1 cellular context compared by ENCODE assay signal in the genomic region with DNA sequence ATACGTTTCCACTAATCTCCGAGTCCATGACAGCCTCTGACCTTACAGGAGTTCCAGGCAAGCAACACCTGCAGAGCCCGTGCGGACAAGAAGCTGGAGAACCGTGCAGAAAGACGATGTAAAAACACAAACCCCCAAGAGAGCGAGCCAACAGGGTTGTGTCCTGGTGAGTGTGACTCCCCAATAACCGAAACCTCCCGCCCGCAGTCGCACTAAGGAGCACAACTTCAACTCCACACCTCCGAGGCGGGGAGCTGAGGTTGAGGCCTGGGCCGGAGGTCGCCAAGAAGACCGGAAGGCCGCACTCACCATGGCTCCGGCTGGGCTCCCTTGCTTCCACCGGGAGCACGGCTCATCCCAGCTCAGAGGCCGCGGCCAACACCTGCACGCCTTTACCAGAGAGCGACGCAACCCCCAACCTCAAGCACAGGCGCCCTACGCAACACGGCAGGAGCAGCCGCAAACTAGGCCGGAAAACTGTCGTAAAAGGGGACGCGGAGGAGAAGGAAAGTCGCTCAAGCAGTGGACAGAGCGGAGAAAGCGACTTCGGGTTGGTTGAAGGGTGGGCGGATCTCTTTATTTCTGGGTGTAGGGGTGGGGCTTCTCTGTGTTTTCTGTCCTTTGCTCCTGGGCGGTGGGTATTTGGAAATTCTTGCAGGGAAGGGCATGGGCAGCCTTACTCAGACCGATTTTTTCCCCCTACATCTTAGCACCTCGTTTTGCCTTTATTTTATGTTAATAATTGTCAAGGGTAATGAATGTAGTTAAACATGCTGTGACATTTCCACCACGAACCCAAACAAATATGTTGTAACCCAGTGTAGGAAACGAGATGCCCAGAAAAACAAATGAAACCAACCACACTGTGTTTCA.
A peak's percentile ranks its signal among the peaks of the same experiment; 100 is the strongest.
TF ChIP-seq lines count a peak whose summit lies in the region.

A gene (minus strand): TSS at position 446 of the 873 bp plus-strand sequence. CDS start 134 bp downstream, at position 312.

TF ChIP-seq in HepG2, 621 proteins besides CTCF, POLR2A, EP300 and RAD21 (continued from another document and continues in another):
- TF ChIP-seq, protein P1, sequence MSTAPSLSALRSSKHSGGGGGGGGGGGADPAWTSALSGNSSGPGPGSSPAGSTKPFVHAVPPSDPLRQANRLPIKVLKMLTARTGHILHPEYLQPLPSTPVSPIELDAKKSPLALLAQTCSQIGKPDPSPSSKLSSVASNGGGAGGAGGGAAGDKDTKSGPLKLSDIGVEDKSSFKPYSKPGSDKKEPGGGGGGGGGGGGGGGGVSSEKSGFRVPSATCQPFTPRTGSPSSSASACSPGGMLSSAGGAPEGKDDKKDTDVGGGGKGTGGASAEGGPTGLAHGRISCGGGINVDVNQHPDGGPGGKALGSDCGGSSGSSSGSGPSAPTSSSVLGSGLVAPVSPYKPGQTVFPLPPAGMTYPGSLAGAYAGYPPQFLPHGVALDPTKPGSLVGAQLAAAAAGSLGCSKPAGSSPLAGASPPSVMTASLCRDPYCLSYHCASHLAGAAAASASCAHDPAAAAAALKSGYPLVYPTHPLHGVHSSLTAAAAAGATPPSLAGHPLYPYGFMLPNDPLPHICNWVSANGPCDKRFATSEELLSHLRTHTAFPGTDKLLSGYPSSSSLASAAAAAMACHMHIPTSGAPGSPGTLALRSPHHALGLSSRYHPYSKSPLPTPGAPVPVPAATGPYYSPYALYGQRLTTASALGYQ (CRISPR knock-in tag; IDR thresholded peaks at IDR 0.05), result 0 out of 2 replicates have a peak, but pooled peaks have one; percentile 30
- TF ChIP-seq, protein P2, sequence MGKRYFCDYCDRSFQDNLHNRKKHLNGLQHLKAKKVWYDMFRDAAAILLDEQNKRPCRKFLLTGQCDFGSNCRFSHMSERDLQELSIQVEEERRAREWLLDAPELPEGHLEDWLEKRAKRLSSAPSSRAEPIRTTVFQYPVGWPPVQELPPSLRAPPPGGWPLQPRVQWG (CRISPR knock-in tag; IDR thresholded peaks at IDR 0.05; ENCODE audit: borderline replicate concordance, low read depth), result no peak
- TF ChIP-seq SP4 (CRISPR knock-in tag; IDR thresholded peaks at IDR 0.05) (peak; percentile 90), ZNF776 (CRISPR knock-in tag; IDR thresholded peaks at IDR 0.05) (0 out of 2 replicates have a peak, but pooled peaks have one; percentile 63), ZNF468 (CRISPR knock-in tag; IDR thresholded peaks at IDR 0.05) (peak; percentile 71; the same call in 1 of the 2 replicates), ZNF430 (CRISPR knock-in tag; IDR thresholded peaks at IDR 0.05) (peak; percentile 92), KAT7 (CRISPR knock-in tag; IDR thresholded peaks at IDR 0.05; ENCODE audit: borderline replicate concordance) (peak; percentile 89), ZBTB38 (CRISPR knock-in tag; IDR thresholded peaks at IDR 0.05) (peak; percentile 58; the same call in 1 of the 2 replicates), BHLHE40 (IDR thresholded peaks at IDR 0.05; ENCODE audit: low read length) (peak; percentile 61; the same call in 1 of the 2 replicates), KLF16 (CRISPR knock-in tag; IDR thresholded peaks at IDR 0.05) (peak in 1 of 2 experiments; percentile 91; a peak in 2 of 4 replicates), ZNF850 (CRISPR knock-in tag; conservative IDR thresholded peaks at IDR 0.05) (0 out of 2 replicates have a peak, but pooled peaks have one; percentile 50), ZNF225 (CRISPR knock-in tag; IDR thresholded peaks at IDR 0.05) (peak; percentile 58; the same call in 1 of the 2 replicates), KLF15 (CRISPR knock-in tag; IDR thresholded peaks at IDR 0.05; ENCODE audit: borderline replicate concordance) (no peak), SNAI1 (CRISPR knock-in tag; IDR thresholded peaks at IDR 0.05; ENCODE audit: borderline replicate concordance) (peak; percentile 78; the same call in 1 of the 2 replicates), CEBPB (IDR thresholded peaks at IDR 0.05; ENCODE audit: borderline replicate concordance, low read depth, low read length) (peak; percentile 73), YEATS4 (CRISPR knock-in tag; IDR thresholded peaks at IDR 0.05; ENCODE audit: borderline replicate concordance) (peak; percentile 82; the same call in 1 of the 2 replicates), ATAD3A (CRISPR knock-in tag; IDR thresholded peaks at IDR 0.05) (no peak), NR1H2 (CRISPR knock-in tag; IDR thresholded peaks at IDR 0.05; ENCODE audit: borderline replicate concordance, low read depth) (peak; percentile 23; the same call in 1 of the 2 replicates), IKZF4 (CRISPR knock-in tag; IDR thresholded peaks at IDR 0.05; ENCODE audit: borderline replicate concordance, low read depth, not compliant biosample characterization) (no peak), PRMT3 (CRISPR knock-in tag; IDR thresholded peaks at IDR 0.05; ENCODE audit: borderline replicate concordance, low read depth) (peak; percentile 74; the same call in 1 of the 2 replicates)
- TF ChIP-seq, protein P3, sequence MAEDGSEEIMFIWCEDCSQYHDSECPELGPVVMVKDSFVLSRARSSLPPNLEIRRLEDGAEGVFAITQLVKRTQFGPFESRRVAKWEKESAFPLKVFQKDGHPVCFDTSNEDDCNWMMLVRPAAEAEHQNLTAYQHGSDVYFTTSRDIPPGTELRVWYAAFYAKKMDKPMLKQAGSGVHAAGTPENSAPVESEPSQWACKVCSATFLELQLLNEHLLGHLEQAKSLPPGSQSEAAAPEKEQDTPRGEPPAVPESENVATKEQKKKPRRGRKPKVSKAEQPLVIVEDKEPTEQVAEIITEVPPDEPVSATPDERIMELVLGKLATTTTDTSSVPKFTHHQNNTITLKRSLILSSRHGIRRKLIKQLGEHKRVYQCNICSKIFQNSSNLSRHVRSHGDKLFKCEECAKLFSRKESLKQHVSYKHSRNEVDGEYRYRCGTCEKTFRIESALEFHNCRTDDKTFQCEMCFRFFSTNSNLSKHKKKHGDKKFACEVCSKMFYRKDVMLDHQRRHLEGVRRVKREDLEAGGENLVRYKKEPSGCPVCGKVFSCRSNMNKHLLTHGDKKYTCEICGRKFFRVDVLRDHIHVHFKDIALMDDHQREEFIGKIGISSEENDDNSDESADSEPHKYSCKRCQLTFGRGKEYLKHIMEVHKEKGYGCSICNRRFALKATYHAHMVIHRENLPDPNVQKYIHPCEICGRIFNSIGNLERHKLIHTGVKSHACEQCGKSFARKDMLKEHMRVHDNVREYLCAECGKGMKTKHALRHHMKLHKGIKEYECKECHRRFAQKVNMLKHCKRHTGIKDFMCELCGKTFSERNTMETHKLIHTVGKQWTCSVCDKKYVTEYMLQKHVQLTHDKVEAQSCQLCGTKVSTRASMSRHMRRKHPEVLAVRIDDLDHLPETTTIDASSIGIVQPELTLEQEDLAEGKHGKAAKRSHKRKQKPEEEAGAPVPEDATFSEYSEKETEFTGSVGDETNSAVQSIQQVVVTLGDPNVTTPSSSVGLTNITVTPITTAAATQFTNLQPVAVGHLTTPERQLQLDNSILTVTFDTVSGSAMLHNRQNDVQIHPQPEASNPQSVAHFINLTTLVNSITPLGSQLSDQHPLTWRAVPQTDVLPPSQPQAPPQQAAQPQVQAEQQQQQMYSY (CRISPR knock-in tag; IDR thresholded peaks at IDR 0.05), result no peak
- TF ChIP-seq, protein P4, sequence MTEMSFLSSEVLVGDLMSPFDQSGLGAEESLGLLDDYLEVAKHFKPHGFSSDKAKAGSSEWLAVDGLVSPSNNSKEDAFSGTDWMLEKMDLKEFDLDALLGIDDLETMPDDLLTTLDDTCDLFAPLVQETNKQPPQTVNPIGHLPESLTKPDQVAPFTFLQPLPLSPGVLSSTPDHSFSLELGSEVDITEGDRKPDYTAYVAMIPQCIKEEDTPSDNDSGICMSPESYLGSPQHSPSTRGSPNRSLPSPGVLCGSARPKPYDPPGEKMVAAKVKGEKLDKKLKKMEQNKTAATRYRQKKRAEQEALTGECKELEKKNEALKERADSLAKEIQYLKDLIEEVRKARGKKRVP (CRISPR knock-in tag; IDR thresholded peaks at IDR 0.05), result peak in 1 of 2 experiments; percentile 90; a peak in 2 of 4 replicates
- TF ChIP-seq, protein P5, sequence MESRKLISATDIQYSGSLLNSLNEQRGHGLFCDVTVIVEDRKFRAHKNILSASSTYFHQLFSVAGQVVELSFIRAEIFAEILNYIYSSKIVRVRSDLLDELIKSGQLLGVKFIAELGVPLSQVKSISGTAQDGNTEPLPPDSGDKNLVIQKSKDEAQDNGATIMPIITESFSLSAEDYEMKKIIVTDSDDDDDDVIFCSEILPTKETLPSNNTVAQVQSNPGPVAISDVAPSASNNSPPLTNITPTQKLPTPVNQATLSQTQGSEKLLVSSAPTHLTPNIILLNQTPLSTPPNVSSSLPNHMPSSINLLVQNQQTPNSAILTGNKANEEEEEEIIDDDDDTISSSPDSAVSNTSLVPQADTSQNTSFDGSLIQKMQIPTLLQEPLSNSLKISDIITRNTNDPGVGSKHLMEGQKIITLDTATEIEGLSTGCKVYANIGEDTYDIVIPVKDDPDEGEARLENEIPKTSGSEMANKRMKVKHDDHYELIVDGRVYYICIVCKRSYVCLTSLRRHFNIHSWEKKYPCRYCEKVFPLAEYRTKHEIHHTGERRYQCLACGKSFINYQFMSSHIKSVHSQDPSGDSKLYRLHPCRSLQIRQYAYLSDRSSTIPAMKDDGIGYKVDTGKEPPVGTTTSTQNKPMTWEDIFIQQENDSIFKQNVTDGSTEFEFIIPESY (CRISPR knock-in tag; IDR thresholded peaks at IDR 0.05), result 0 out of 2 replicates have a peak, but pooled peaks have one; percentile 18
- TF ChIP-seq, protein P6, sequence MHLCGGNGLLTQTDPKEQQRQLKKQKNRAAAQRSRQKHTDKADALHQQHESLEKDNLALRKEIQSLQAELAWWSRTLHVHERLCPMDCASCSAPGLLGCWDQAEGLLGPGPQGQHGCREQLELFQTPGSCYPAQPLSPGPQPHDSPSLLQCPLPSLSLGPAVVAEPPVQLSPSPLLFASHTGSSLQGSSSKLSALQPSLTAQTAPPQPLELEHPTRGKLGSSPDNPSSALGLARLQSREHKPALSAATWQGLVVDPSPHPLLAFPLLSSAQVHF (CRISPR knock-in tag; IDR thresholded peaks at IDR 0.05), result no peak
- TF ChIP-seq, protein P7, sequence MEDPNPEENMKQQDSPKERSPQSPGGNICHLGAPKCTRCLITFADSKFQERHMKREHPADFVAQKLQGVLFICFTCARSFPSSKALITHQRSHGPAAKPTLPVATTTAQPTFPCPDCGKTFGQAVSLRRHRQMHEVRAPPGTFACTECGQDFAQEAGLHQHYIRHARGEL (CRISPR knock-in tag; IDR thresholded peaks at IDR 0.05), result no peak
- TF ChIP-seq, protein P8, sequence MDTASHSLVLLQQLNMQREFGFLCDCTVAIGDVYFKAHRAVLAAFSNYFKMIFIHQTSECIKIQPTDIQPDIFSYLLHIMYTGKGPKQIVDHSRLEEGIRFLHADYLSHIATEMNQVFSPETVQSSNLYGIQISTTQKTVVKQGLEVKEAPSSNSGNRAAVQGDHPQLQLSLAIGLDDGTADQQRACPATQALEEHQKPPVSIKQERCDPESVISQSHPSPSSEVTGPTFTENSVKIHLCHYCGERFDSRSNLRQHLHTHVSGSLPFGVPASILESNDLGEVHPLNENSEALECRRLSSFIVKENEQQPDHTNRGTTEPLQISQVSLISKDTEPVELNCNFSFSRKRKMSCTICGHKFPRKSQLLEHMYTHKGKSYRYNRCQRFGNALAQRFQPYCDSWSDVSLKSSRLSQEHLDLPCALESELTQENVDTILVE (CRISPR knock-in tag; IDR thresholded peaks at IDR 0.05), result peak; percentile 36; the same call in 1 of the 2 replicates
- TF ChIP-seq, protein P9, sequence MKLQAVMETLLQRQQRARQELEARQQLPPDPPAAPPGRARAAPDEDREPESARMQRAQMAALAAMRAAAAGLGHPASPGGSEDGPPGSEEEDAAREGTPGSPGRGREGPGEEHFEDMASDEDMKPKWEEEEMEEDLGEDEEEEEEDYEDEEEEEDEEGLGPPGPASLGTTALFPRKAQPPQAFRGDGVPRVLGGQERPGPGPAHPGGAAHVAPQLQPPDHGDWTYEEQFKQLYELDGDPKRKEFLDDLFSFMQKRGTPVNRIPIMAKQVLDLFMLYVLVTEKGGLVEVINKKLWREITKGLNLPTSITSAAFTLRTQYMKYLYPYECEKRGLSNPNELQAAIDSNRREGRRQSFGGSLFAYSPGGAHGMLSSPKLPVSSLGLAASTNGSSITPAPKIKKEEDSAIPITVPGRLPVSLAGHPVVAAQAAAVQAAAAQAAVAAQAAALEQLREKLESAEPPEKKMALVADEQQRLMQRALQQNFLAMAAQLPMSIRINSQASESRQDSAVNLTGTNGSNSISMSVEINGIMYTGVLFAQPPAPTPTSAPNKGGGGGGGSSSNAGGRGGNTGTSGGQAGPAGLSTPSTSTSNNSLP (IDR thresholded peaks at IDR 0.05; ENCODE audit: low read depth, low read length), result no peak
- TF ChIP-seq, protein P10, sequence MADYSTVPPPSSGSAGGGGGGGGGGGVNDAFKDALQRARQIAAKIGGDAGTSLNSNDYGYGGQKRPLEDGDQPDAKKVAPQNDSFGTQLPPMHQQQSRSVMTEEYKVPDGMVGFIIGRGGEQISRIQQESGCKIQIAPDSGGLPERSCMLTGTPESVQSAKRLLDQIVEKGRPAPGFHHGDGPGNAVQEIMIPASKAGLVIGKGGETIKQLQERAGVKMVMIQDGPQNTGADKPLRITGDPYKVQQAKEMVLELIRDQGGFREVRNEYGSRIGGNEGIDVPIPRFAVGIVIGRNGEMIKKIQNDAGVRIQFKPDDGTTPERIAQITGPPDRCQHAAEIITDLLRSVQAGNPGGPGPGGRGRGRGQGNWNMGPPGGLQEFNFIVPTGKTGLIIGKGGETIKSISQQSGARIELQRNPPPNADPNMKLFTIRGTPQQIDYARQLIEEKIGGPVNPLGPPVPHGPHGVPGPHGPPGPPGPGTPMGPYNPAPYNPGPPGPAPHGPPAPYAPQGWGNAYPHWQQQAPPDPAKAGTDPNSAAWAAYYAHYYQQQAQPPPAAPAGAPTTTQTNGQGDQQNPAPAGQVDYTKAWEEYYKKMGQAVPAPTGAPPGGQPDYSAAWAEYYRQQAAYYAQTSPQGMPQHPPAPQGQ (CRISPR knock-in tag; IDR thresholded peaks at IDR 0.05; ENCODE audit: borderline replicate concordance), result no peak
- TF ChIP-seq, protein P11, sequence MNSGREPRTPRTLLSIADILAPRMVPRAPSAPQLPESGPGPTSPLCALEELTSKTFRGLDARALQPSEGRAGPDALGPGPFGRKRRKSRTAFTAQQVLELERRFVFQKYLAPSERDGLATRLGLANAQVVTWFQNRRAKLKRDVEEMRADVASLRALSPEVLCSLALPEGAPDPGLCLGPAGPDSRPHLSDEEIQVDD (CRISPR knock-in tag; IDR thresholded peaks at IDR 0.05; ENCODE audit: borderline replicate concordance), result 0 out of 2 replicates have a peak, but pooled peaks have one; percentile 50
- TF ChIP-seq, protein P12, sequence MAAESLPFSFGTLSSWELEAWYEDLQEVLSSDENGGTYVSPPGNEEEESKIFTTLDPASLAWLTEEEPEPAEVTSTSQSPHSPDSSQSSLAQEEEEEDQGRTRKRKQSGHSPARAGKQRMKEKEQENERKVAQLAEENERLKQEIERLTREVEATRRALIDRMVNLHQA (CRISPR knock-in tag; IDR thresholded peaks at IDR 0.05), result no peak
